1 cellular context compared by ENCODE assay signal in the genomic region with DNA sequence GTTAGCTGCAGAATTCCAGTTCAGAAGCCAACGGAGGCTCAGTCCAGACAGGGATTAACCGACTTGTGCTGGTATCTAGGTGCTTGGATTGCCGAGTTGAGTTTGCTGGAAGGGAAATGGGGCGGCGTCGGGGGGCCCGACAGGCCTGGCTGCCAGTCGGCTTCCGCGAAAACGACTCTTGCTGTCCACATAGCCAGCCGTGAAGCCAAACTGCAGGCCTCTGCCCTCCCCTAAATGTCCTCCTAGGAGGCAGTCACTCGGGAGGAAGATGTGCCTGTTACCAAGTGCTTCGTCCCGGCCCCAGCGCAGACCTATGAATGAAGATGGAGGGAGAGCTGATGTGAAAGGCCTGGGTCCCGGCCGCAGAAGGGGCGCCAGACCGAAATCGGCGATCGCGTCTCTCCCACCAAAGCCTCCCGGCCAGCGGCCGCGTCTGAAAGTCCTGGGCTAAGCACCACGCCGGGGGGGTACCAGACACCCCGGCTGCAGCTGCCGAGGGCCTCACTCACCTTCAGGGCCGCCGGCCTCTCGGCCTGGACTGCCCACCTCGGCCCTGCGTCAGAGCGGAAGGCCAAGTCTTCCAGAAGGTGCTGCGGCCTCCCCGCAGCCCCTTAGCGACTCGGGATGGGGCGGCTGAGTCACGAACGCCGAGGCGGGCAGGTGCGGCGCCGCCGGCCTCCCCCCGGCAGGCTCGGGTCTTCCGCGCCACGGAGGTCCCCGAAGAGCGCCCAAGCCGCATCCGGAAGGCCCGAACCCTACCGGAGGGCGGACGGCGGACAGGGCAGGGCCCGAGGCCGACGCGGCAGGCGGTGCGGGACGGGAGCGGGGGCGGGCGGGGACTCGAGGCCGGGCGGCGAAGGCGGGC.
TF ChIP-seq lines count a peak whose summit lies in the region.

No MANE protein-coding gene starts in this region.

TF ChIP-seq in HepG2, 621 proteins besides CTCF, POLR2A, EP300 and RAD21 (continued from another document and continues in another):
- TF ChIP-seq, protein P1, sequence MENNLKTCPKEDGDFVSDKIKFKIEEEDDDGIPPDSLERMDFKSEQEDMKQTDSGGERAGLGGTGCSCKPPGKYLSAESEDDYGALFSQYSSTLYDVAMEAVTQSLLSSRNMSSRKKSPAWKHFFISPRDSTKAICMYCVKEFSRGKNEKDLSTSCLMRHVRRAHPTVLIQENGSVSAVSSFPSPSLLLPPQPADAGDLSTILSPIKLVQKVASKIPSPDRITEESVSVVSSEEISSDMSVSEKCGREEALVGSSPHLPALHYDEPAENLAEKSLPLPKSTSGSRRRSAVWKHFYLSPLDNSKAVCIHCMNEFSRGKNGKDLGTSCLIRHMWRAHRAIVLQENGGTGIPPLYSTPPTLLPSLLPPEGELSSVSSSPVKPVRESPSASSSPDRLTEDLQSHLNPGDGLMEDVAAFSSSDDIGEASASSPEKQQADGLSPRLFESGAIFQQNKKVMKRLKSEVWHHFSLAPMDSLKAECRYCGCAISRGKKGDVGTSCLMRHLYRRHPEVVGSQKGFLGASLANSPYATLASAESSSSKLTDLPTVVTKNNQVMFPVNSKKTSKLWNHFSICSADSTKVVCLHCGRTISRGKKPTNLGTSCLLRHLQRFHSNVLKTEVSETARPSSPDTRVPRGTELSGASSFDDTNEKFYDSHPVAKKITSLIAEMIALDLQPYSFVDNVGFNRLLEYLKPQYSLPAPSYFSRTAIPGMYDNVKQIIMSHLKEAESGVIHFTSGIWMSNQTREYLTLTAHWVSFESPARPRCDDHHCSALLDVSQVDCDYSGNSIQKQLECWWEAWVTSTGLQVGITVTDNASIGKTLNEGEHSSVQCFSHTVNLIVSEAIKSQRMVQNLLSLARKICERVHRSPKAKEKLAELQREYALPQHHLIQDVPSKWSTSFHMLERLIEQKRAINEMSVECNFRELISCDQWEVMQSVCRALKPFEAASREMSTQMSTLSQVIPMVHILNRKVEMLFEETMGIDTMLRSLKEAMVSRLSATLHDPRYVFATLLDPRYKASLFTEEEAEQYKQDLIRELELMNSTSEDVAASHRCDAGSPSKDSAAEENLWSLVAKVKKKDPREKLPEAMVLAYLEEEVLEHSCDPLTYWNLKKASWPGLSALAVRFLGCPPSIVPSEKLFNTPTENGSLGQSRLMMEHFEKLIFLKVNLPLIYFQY (CRISPR knock-in tag; IDR thresholded peaks at IDR 0.05; ENCODE audit: borderline replicate concordance) = no peak
- no peak for TF ChIP-seq ZNF44 (CRISPR knock-in tag; IDR thresholded peaks at IDR 0.05)
- TF ChIP-seq, protein P2, sequence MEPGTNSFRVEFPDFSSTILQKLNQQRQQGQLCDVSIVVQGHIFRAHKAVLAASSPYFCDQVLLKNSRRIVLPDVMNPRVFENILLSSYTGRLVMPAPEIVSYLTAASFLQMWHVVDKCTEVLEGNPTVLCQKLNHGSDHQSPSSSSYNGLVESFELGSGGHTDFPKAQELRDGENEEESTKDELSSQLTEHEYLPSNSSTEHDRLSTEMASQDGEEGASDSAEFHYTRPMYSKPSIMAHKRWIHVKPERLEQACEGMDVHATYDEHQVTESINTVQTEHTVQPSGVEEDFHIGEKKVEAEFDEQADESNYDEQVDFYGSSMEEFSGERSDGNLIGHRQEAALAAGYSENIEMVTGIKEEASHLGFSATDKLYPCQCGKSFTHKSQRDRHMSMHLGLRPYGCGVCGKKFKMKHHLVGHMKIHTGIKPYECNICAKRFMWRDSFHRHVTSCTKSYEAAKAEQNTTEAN (CRISPR knock-in tag; conservative IDR thresholded peaks at IDR 0.05) = 0 out of 2 replicates have a peak, but pooled peaks have one; percentile 35
- 0 out of 2 replicates have a peak, but pooled peaks have one; percentile 15 for TF ChIP-seq ARHGAP35 (CRISPR knock-in tag; IDR thresholded peaks at IDR 0.05; ENCODE audit: borderline replicate concordance)
- TF ChIP-seq, protein P3, sequence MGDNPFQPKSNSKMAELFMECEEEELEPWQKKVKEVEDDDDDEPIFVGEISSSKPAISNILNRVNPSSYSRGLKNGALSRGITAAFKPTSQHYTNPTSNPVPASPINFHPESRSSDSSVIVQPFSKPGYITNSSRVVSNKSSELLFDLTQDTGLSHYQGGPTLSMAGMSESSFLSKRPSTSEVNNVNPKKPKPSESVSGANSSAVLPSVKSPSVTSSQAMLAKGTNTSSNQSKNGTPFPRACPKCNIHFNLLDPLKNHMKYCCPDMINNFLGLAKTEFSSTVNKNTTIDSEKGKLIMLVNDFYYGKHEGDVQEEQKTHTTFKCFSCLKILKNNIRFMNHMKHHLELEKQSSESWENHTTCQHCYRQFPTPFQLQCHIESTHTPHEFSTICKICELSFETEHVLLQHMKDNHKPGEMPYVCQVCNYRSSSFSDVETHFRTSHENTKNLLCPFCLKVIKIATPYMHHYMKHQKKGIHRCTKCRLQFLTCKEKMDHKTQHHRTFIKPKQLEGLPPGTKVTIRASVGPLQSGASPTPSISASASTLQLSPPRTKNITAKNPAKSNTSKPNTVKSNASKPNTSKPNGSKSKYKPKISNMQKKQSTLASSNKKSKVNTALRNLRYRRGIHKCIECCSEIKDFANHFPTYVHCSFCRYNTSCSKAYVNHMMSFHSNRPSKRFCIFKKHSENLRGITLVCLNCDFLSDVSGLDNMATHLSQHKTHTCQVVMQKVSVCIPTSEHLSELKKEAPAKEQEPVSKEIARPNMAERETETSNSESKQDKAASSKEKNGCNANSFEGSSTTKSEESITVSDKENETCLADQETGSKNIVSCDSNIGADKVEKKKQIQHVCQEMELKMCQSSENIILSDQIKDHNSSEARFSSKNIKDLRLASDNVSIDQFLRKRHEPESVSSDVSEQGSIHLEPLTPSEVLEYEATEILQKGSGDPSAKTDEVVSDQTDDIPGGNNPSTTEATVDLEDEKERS (CRISPR knock-in tag; IDR thresholded peaks at IDR 0.05) = no peak
- no peak for TF ChIP-seq TRIM24 (CRISPR knock-in tag; IDR thresholded peaks at IDR 0.05)
- TF ChIP-seq SMARCE1 (IDR thresholded peaks at IDR 0.05; ENCODE audit: borderline replicate concordance) = no peak
- peak; percentile 32; the same call in 1 of the 2 replicates for TF ChIP-seq HOXA3 (CRISPR knock-in tag; IDR thresholded peaks at IDR 0.05)
- no peak for TF ChIP-seq HES4 (CRISPR knock-in tag; IDR thresholded peaks at IDR 0.05; ENCODE audit: borderline replicate concordance)
- peak; percentile 21; the same call in 1 of the 2 replicates for TF ChIP-seq ZNF768 (CRISPR knock-in tag; IDR thresholded peaks at IDR 0.05)
- TF ChIP-seq POLR2AphosphoS5 (IDR thresholded peaks at IDR 0.05; ENCODE audit: low read depth, low read length) = peak; percentile 10; the same call in 1 of the 2 replicates
- no peak for TF ChIP-seq ZBTB8A (CRISPR knock-in tag; IDR thresholded peaks at IDR 0.05; ENCODE audit: borderline replicate concordance, low read depth)
- TF ChIP-seq FOSL1 (CRISPR knock-in tag; IDR thresholded peaks at IDR 0.05; ENCODE audit: borderline replicate concordance) = no peak
- TF ChIP-seq ZNF282 (IDR thresholded peaks at IDR 0.05; ENCODE audit: partially characterized antibody) = no peak
- TF ChIP-seq, protein P4, sequence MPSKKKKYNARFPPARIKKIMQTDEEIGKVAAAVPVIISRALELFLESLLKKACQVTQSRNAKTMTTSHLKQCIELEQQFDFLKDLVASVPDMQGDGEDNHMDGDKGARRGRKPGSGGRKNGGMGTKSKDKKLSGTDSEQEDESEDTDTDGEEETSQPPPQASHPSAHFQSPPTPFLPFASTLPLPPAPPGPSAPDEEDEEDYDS (CRISPR knock-in tag; IDR thresholded peaks at IDR 0.05) = no peak
- no peak for TF ChIP-seq KLF12 (CRISPR knock-in tag; IDR thresholded peaks at IDR 0.05; ENCODE audit: borderline replicate concordance)
- no peak for TF ChIP-seq NR2F2 (IDR thresholded peaks at IDR 0.05; ENCODE audit: borderline replicate concordance, low read depth)
- no peak for TF ChIP-seq ZNF33B (CRISPR knock-in tag; IDR thresholded peaks at IDR 0.05)
- TF ChIP-seq KMT2B (CRISPR knock-in tag; IDR thresholded peaks at IDR 0.05) = no peak; the same call in 1 of the 2 replicates
- TF ChIP-seq, protein P5, sequence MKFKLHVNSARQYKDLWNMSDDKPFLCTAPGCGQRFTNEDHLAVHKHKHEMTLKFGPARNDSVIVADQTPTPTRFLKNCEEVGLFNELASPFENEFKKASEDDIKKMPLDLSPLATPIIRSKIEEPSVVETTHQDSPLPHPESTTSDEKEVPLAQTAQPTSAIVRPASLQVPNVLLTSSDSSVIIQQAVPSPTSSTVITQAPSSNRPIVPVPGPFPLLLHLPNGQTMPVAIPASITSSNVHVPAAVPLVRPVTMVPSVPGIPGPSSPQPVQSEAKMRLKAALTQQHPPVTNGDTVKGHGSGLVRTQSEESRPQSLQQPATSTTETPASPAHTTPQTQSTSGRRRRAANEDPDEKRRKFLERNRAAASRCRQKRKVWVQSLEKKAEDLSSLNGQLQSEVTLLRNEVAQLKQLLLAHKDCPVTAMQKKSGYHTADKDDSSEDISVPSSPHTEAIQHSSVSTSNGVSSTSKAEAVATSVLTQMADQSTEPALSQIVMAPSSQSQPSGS (CRISPR knock-in tag; IDR thresholded peaks at IDR 0.05) = 0 out of 2 replicates have a peak, but pooled peaks have one; percentile 32
- TF ChIP-seq SP1 (IDR thresholded peaks at IDR 0.05) = no peak
- no peak for TF ChIP-seq SP1 (CRISPR knock-in tag; IDR thresholded peaks at IDR 0.05)
- TF ChIP-seq, protein P6, sequence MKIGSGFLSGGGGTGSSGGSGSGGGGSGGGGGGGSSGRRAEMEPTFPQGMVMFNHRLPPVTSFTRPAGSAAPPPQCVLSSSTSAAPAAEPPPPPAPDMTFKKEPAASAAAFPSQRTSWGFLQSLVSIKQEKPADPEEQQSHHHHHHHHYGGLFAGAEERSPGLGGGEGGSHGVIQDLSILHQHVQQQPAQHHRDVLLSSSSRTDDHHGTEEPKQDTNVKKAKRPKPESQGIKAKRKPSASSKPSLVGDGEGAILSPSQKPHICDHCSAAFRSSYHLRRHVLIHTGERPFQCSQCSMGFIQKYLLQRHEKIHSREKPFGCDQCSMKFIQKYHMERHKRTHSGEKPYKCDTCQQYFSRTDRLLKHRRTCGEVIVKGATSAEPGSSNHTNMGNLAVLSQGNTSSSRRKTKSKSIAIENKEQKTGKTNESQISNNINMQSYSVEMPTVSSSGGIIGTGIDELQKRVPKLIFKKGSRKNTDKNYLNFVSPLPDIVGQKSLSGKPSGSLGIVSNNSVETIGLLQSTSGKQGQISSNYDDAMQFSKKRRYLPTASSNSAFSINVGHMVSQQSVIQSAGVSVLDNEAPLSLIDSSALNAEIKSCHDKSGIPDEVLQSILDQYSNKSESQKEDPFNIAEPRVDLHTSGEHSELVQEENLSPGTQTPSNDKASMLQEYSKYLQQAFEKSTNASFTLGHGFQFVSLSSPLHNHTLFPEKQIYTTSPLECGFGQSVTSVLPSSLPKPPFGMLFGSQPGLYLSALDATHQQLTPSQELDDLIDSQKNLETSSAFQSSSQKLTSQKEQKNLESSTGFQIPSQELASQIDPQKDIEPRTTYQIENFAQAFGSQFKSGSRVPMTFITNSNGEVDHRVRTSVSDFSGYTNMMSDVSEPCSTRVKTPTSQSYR (CRISPR knock-in tag; IDR thresholded peaks at IDR 0.05; ENCODE audit: borderline replicate concordance) = no peak
- no peak for TF ChIP-seq RFXAP (CRISPR knock-in tag; IDR thresholded peaks at IDR 0.05; ENCODE audit: borderline replicate concordance)
- no peak for TF ChIP-seq JUNB (CRISPR knock-in tag; IDR thresholded peaks at IDR 0.05; ENCODE audit: borderline replicate concordance)
- TF ChIP-seq ZNF232 (CRISPR knock-in tag; IDR thresholded peaks at IDR 0.05; ENCODE audit: borderline replicate concordance) = peak; percentile 75; the same call in 1 of the 2 replicates
- TF ChIP-seq ZNF652 (CRISPR knock-in tag; IDR thresholded peaks at IDR 0.05; ENCODE audit: borderline replicate concordance, low read depth) = no peak
- TF ChIP-seq, protein P7, sequence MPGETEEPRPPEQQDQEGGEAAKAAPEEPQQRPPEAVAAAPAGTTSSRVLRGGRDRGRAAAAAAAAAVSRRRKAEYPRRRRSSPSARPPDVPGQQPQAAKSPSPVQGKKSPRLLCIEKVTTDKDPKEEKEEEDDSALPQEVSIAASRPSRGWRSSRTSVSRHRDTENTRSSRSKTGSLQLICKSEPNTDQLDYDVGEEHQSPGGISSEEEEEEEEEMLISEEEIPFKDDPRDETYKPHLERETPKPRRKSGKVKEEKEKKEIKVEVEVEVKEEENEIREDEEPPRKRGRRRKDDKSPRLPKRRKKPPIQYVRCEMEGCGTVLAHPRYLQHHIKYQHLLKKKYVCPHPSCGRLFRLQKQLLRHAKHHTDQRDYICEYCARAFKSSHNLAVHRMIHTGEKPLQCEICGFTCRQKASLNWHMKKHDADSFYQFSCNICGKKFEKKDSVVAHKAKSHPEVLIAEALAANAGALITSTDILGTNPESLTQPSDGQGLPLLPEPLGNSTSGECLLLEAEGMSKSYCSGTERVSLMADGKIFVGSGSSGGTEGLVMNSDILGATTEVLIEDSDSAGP (CRISPR knock-in tag; IDR thresholded peaks at IDR 0.05; ENCODE audit: borderline replicate concordance) = no peak
- no peak for TF ChIP-seq ZNF605 (CRISPR knock-in tag; IDR thresholded peaks at IDR 0.05)
- no peak for TF ChIP-seq MBD4 (IDR thresholded peaks at IDR 0.05; ENCODE audit: borderline replicate concordance, low read length)
- TF ChIP-seq, protein P8, sequence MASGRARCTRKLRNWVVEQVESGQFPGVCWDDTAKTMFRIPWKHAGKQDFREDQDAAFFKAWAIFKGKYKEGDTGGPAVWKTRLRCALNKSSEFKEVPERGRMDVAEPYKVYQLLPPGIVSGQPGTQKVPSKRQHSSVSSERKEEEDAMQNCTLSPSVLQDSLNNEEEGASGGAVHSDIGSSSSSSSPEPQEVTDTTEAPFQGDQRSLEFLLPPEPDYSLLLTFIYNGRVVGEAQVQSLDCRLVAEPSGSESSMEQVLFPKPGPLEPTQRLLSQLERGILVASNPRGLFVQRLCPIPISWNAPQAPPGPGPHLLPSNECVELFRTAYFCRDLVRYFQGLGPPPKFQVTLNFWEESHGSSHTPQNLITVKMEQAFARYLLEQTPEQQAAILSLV (CRISPR knock-in tag; IDR thresholded peaks at IDR 0.05; ENCODE audit: borderline replicate concordance) = no peak
- peak; percentile 72 for TF ChIP-seq PHF8 (CRISPR knock-in tag; IDR thresholded peaks at IDR 0.05)
- 0 out of 2 replicates have a peak, but pooled peaks have one; percentile 49 for TF ChIP-seq SIN3A (IDR thresholded peaks at IDR 0.05; ENCODE audit: borderline replicate concordance, low read depth, low read length)
- TF ChIP-seq, protein P9, sequence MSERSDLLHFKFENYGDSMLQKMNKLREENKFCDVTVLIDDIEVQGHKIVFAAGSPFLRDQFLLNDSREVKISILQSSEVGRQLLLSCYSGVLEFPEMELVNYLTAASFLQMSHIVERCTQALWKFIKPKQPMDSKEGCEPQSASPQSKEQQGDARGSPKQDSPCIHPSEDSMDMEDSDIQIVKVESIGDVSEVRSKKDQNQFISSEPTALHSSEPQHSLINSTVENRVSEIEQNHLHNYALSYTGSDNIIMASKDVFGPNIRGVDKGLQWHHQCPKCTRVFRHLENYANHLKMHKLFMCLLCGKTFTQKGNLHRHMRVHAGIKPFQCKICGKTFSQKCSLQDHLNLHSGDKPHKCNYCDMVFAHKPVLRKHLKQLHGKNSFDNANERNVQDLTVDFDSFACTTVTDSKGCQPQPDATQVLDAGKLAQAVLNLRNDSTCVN (CRISPR knock-in tag; IDR thresholded peaks at IDR 0.05; ENCODE audit: borderline replicate concordance) = 0 out of 2 replicates have a peak, but pooled peaks have one; percentile 24
- TF ChIP-seq ZSCAN22 (CRISPR knock-in tag; IDR thresholded peaks at IDR 0.05) = no peak
- TF ChIP-seq TAF15 (IDR thresholded peaks at IDR 0.05; ENCODE audit: low read depth, low read length, poor library complexity, severe bottlenecking) = peak; percentile 37
- TF ChIP-seq, protein P10, sequence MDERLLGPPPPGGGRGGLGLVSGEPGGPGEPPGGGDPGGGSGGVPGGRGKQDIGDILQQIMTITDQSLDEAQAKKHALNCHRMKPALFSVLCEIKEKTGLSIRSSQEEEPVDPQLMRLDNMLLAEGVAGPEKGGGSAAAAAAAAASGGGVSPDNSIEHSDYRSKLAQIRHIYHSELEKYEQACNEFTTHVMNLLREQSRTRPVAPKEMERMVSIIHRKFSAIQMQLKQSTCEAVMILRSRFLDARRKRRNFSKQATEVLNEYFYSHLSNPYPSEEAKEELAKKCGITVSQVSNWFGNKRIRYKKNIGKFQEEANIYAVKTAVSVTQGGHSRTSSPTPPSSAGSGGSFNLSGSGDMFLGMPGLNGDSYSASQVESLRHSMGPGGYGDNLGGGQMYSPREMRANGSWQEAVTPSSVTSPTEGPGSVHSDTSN (CRISPR knock-in tag; IDR thresholded peaks at IDR 0.05) = no peak
